Comparison of ENCODE assay signal across 1 cellular context in genomic region chr7:2709553-2710165, GRCh38.
A peak's percentile ranks its signal among the peaks of the same experiment; 100 is the strongest.
TF ChIP-seq lines count a peak whose summit lies in the region.

No MANE protein-coding gene starts in this region.

TF ChIP-seq in HepG2, 621 proteins besides CTCF, POLR2A, EP300 and RAD21 (continued from another document and continues in another):
- TF ChIP-seq RXRB (CRISPR knock-in tag; IDR thresholded peaks at IDR 0.05; ENCODE audit: borderline replicate concordance) (no peak), PCBP1 (IDR thresholded peaks at IDR 0.05; ENCODE audit: borderline replicate concordance, low read depth, low read length) (no peak), NONO (IDR thresholded peaks at IDR 0.05) (no peak), NONO (CRISPR knock-in tag; conservative IDR thresholded peaks at IDR 0.05) (peak; percentile 76), FOSL2 (CRISPR knock-in tag; IDR thresholded peaks at IDR 0.05) (peak; percentile 29; the same call in 1 of the 2 replicates), ZNF556 (CRISPR knock-in tag; IDR thresholded peaks at IDR 0.05; ENCODE audit: borderline replicate concordance) (no peak), ZGPAT (CRISPR knock-in tag; IDR thresholded peaks at IDR 0.05) (0 out of 2 replicates have a peak, but pooled peaks have one; percentile 26), CSRNP1 (CRISPR knock-in tag; IDR thresholded peaks at IDR 0.05) (peak; percentile 31; the same call in 1 of the 2 replicates), MLX (CRISPR knock-in tag; IDR thresholded peaks at IDR 0.05) (no peak), ZKSCAN8 (CRISPR knock-in tag; IDR thresholded peaks at IDR 0.05; ENCODE audit: borderline replicate concordance) (0 out of 2 replicates have a peak, but pooled peaks have one; percentile 34), PRDM10 (CRISPR knock-in tag; IDR thresholded peaks at IDR 0.05; ENCODE audit: low read depth) (peak; percentile 44; the same call in 1 of the 2 replicates), KAT7 (CRISPR knock-in tag; IDR thresholded peaks at IDR 0.05; ENCODE audit: borderline replicate concordance) (no peak), PAXIP1 (CRISPR knock-in tag; conservative IDR thresholded peaks at IDR 0.05) (no peak), NR2F6 (IDR thresholded peaks at IDR 0.05) (no peak), NR2F6 (CRISPR knock-in tag; IDR thresholded peaks at IDR 0.05) (peak; percentile 41; the same call in 1 of the 2 replicates), YY1 (IDR thresholded peaks at IDR 0.05; ENCODE audit: insufficient read depth, insufficient replicate concordance, low read depth, low read length) (peak; percentile 51), AKAP8 (CRISPR knock-in tag; IDR thresholded peaks at IDR 0.05) (peak; percentile 89; the same call in 1 of the 2 replicates), EEA1 (CRISPR knock-in tag; IDR thresholded peaks at IDR 0.05; ENCODE audit: borderline replicate concordance) (no peak), CHD4 (IDR thresholded peaks at IDR 0.05; ENCODE audit: borderline replicate concordance, low read length) (no peak), NFE2L2 (IDR thresholded peaks at IDR 0.05; ENCODE audit: low read length) (no peak), RNF2 (conservative IDR thresholded peaks at IDR 0.05; ENCODE audit: low read depth) (peak; percentile 47; the same call in 1 of the 2 replicates), KDM6A (CRISPR knock-in tag; IDR thresholded peaks at IDR 0.05; ENCODE audit: low read depth) (no peak), ZBTB39 (CRISPR knock-in tag; IDR thresholded peaks at IDR 0.05) (no peak), CBX5 (CRISPR knock-in tag; IDR thresholded peaks at IDR 0.05; ENCODE audit: borderline replicate concordance) (peak; percentile 82; the same call in 1 of the 2 replicates), BCL6 (CRISPR knock-in tag; IDR thresholded peaks at IDR 0.05) (peak; percentile 21; the same call in 1 of the 2 replicates), FOXP1 (IDR thresholded peaks at IDR 0.05) (no peak), FOXP1 (CRISPR knock-in tag; IDR thresholded peaks at IDR 0.05) (no peak), ZNF335 (CRISPR knock-in tag; IDR thresholded peaks at IDR 0.05) (peak; percentile 85), FOXK1 (CRISPR knock-in tag; IDR thresholded peaks at IDR 0.05; ENCODE audit: borderline replicate concordance, low read depth) (peak; percentile 33; the same call in 1 of the 2 replicates), ZNF598 (CRISPR knock-in tag; IDR thresholded peaks at IDR 0.05; ENCODE audit: borderline replicate concordance) (peak; percentile 35; the same call in 1 of the 2 replicates), ZNF687 (CRISPR knock-in tag; IDR thresholded peaks at IDR 0.05) (peak; percentile 82), ZNF142 (CRISPR knock-in tag; IDR thresholded peaks at IDR 0.05) (no peak), FOXO1 (CRISPR knock-in tag; IDR thresholded peaks at IDR 0.05) (peak; percentile 30; the same call in 1 of the 2 replicates)
